In genomic region chr1:45530632-45531135, GRCh38 we compare ENCODE assay signal across 28 cellular contexts.
"Had no signal": no experiment of that assay in that cellular context is flagged by ENCODE, and none has a peak within 500 bp of the region (broad histone marks: within the 10 kb centered on the region; RNA-seq: fewer than 3 reads in every experiment).

No MANE protein-coding gene starts in this region.

- H3K27ac Mint-ChIP-seq: endodermal cell; mesothelial cell of epicardium; naive thymus-derived CD4-positive, alpha-beta T cell; nephron; neural progenitor cell; progenitor cell of endocrine pancreas; stimulated activated memory B cell treated with anti-CD40 and anti-IgM and Interleukin-4, amounts not matched to agents 10 μg/mL and 1 μg/mL and 100 μg/mL, for 72 hours had no signal

- H3K4me1 ChIP-seq: gastrocnemius medialis, neural progenitor cell, parathyroid adenoma, sigmoid colon, testis, tibial artery, upper lobe of right lung, uterus had no signal

- H3K27ac ChIP-seq: epithelial cell of prostate, gastrocnemius medialis, hepatocyte, neural progenitor cell, parathyroid adenoma, sigmoid colon, skin epidermis, testis, tibial artery, upper lobe of right lung, uterus had no signal

- H3K36me3 Mint-ChIP-seq: mesothelial cell of epicardium; naive thymus-derived CD4-positive, alpha-beta T cell; neural progenitor cell; stimulated activated memory B cell treated with anti-CD40 and anti-IgM and Interleukin-4, amounts not matched to agents 10 μg/mL and 1 μg/mL and 100 μg/mL, for 72 hours had no signal

- H2AFZ ChIP-seq: hepatocyte, neural progenitor cell, parathyroid adenoma had no signal

- H3K4me3 Mint-ChIP-seq: endodermal cell; mesothelial cell of epicardium; naive thymus-derived CD4-positive, alpha-beta T cell; nephron; neural progenitor cell; stimulated activated memory B cell treated with anti-CD40 and anti-IgM and Interleukin-4, amounts not matched to agents 10 μg/mL and 1 μg/mL and 100 μg/mL, for 72 hours had no signal

- H3K9me3 ChIP-seq: gastrocnemius medialis, heart left ventricle, mucosa of descending colon, sigmoid colon, spleen, testis, tibial artery, upper lobe of right lung, uterus had no signal

- H3K36me3 ChIP-seq: gastrocnemius medialis, heart left ventricle, neural progenitor cell, sigmoid colon, spleen, tibial artery, upper lobe of right lung, uterus had no signal

- H3K79me2 ChIP-seq: hepatocyte, parathyroid adenoma had no signal

- H3K9me3 Mint-ChIP-seq: endodermal cell; mesothelial cell of epicardium; naive thymus-derived CD4-positive, alpha-beta T cell; nephron; neural progenitor cell; stimulated activated memory B cell treated with anti-CD40 and anti-IgM and Interleukin-4, amounts not matched to agents 10 μg/mL and 1 μg/mL and 100 μg/mL, for 72 hours had no signal

- H3K9ac ChIP-seq: neural progenitor cell, parathyroid adenoma had no signal

- H3K27me3 Mint-ChIP-seq: stimulated activated memory B cell treated with anti-CD40 and anti-IgM and Interleukin-4, amounts not matched to agents 10 μg/mL and 1 μg/mL and 100 μg/mL, for 72 hours had no signal

- H3K4me3 ChIP-seq: gastrocnemius medialis, heart left ventricle, hepatocyte, mucosa of descending colon, neural progenitor cell, sigmoid colon, skin epidermis, spleen, testis, tibial artery, upper lobe of right lung, uterus had no signal

- H3K27me3 ChIP-seq: gastrocnemius medialis, heart left ventricle, hepatocyte, neural progenitor cell, sigmoid colon, spleen, testis, tibial artery, upper lobe of right lung, uterus had no signal

- DNase-seq: effector CD8-positive, alpha-beta T cell; endodermal cell; foreskin fibroblast; gastrocnemius medialis; heart left ventricle; kidney; mesenchymal stem cell; mucosa of descending colon; naive thymus-derived CD4-positive, alpha-beta T cell; right cardiac atrium; sigmoid colon; stimulated activated CD4-positive, alpha-beta T cell treated with anti-CD3 and anti-CD28 coated beads, Interleukin-4, amount 100 ng/mL, for 4 hours; stimulated activated naive CD8-positive, alpha-beta T cell treated with anti-CD3 and anti-CD28 coated beads, Interleukin-15, Interleukin-2, amounts not matched to agents 100 U/mL and 50 U/mL, for 24 hours; substantia nigra; testis; tibial artery; upper lobe of right lung; uterus had no signal

- H3K4me2 ChIP-seq: hepatocyte, neural progenitor cell had no signal
